12 cellular contexts compared by ENCODE assay signal in genomic region chr12:121531356-121531750, GRCh38. TPM values are rescaled to one million over a fixed set of nuclear protein-coding genes. Genes with fewer than 3 reads are reported as not detected.
A peak's percentile ranks its signal among the peaks of the same experiment; 100 is the strongest.
DNase-seq lines count a peak whose midpoint lies in the region; ATAC-seq, FAIRE-seq and TF ChIP-seq lines count a peak whose summit lies in the region.
"Had no signal": no experiment of that assay in that cellular context is flagged by ENCODE, and none has a peak within 500 bp of the region (broad histone marks: within the 10 kb centered on the region; RNA-seq: fewer than 3 reads in every experiment).

No MANE protein-coding gene starts in this region.

- H3K36me3 Mint-ChIP-seq in T-helper 1 cell treated with Interleukin-12 subunit alpha and Interleukin-12 subunit beta and Interleukin-4 antibody, amounts not matched to agents 30 μg/mL and 1 μg/mL, for 36 hours (ENCODE audit: low read depth): peaks cover 22% of the 10 kb centered on the region
- H3K36me3 Mint-ChIP-seq in activated naive CD8-positive, alpha-beta T cell: no peaks in the 10 kb centered on the region
- no peaks in the 10 kb centered on the region for H3K36me3 Mint-ChIP-seq in natural killer cell

- no peaks in the 10 kb centered on the region for H3K9me3 Mint-ChIP-seq in T-helper 1 cell treated with Interleukin-12 subunit alpha and Interleukin-12 subunit beta and Interleukin-4 antibody, amounts not matched to agents 30 μg/mL and 1 μg/mL, for 36 hours
- no peaks in the 10 kb centered on the region for H3K9me3 Mint-ChIP-seq in activated naive CD8-positive, alpha-beta T cell (ENCODE audit: low read depth)
- H3K9me3 Mint-ChIP-seq in natural killer cell: no peaks in the 10 kb centered on the region

- TF ChIP-seq CTCF in natural killer cell (IDR thresholded peaks at IDR 0.05): no peak

- FAIRE-seq in GM19239 (lab: Jason Lieb, UNC): peak; percentile 60

- DNase-seq in T-helper 1 cell: no peak
- no peak for DNase-seq in GM19239 (ENCODE audit: insufficient read length, low spot score)
- no peak for DNase-seq in natural killer cell
- DNase-seq: activated CD4-positive, alpha-beta T cell treated with anti-CD3 and anti-CD28 coated beads, Interleukin-2, amount 50 U/mL, for 4 hours; cortex of kidney; MG63; NCI-H2227 treated with DMSO at 0.1 percent for 48 hours had no signal

- ATAC-seq in natural killer cell: no peak
- no peak for ATAC-seq in HG02885 (IDR thresholded peaks at IDR 0.05; ENCODE audit: poor library complexity, unreplicated experiment)
- ATAC-seq in activated CD4-positive, CD25-positive, alpha-beta regulatory T cell treated with anti-CD3 and anti-CD28 coated beads, Interleukin-2, amount 50 U/mL, for 24 hours: no peak
- no peak for ATAC-seq in HG03196 (IDR thresholded peaks at IDR 0.05; ENCODE audit: unreplicated experiment)

- H3K27ac Mint-ChIP-seq in T-helper 1 cell treated with Interleukin-12 subunit alpha and Interleukin-12 subunit beta and Interleukin-4 antibody, amounts not matched to agents 30 μg/mL and 1 μg/mL, for 36 hours: peak overlapping the region; percentile 86
- H3K27ac Mint-ChIP-seq in activated naive CD8-positive, alpha-beta T cell: peak overlapping the region; percentile 47
- H3K27ac Mint-ChIP-seq in natural killer cell: peak overlapping the region; percentile 76 to 89

- H3K27me3 Mint-ChIP-seq in T-helper 1 cell treated with Interleukin-12 subunit alpha and Interleukin-12 subunit beta and Interleukin-4 antibody, amounts not matched to agents 30 μg/mL and 1 μg/mL, for 36 hours (ENCODE audit: low read depth): peaks cover under 1% of the 10 kb centered on the region
- H3K27me3 Mint-ChIP-seq in activated naive CD8-positive, alpha-beta T cell: no peaks in the 10 kb centered on the region
- no peaks in the 10 kb centered on the region for H3K27me3 Mint-ChIP-seq in natural killer cell (ENCODE audit: low read depth in 2 of 2)

- intact Hi-C loops in natural killer cell (cut with micrococcal nuclease): loop anchor here (5.0 kb wide), 1 partner anchor 96 kb away; the partner anchor contains the start of gene ORAI1

- peaks cover 27% of the 10 kb centered on the region for H3K4me1 Mint-ChIP-seq in T-helper 1 cell treated with Interleukin-12 subunit alpha and Interleukin-12 subunit beta and Interleukin-4 antibody, amounts not matched to agents 30 μg/mL and 1 μg/mL, for 36 hours (ENCODE audit: low read depth)
- H3K4me1 Mint-ChIP-seq in activated naive CD8-positive, alpha-beta T cell (ENCODE audit: low read depth): peaks cover 52% of the 10 kb centered on the region
- H3K4me1 Mint-ChIP-seq in natural killer cell: peaks cover 30 to 36% of the 10 kb centered on the region in 2 donors

- no peak overlapping the region for H3K4me3 Mint-ChIP-seq in T-helper 1 cell treated with Interleukin-12 subunit alpha and Interleukin-12 subunit beta and Interleukin-4 antibody, amounts not matched to agents 30 μg/mL and 1 μg/mL, for 36 hours
- peak overlapping the region; percentile 14 for H3K4me3 Mint-ChIP-seq in activated naive CD8-positive, alpha-beta T cell
- peak overlapping the region; percentile 47 for H3K4me3 Mint-ChIP-seq in natural killer cell

RNA-seq across cellular contexts. Expression of gene KDM2B, which starts 49.5 kb away (rescaled TPM):
- total RNA-seq in natural killer cell: 100 to 1,000 TPM in 1 of 3 donors, 10 to 100 TPM in 2; 97.3 to 106 (median 98.1) TPM
